Comparison of ENCODE assay signal across 1 cellular context in the genomic region with DNA sequence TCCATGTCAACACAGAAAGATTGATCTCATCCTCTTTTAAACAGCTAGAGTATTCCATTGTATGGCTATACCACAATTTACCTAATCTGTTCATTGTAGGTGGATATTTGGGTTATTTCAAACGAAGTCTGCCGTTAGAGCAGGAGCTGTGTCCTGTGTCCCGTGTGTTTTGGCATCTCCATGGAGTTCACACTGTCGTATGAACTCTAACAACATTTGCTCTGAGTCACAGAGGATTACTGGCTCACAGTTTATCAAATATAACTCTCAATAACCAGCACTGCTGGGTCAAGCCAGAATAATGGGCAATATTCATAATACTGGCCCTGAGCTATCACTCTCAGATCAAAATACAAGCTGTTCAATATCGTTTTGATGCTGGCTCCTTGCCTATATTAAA.
TF ChIP-seq lines count a peak whose summit lies in the region.

No MANE protein-coding gene starts in this region.

TF ChIP-seq in H1, 55 proteins besides CTCF, POLR2A, EP300 and RAD21:
- TF ChIP-seq NANOG (IDR thresholded peaks at IDR 0.05; ENCODE audit: insufficient read depth, low read depth, low read length, poor library complexity, severe bottlenecking) (no peak), TAF7 (optimal IDR thresholded peaks at IDR 0.05; ENCODE audit: borderline replicate concordance, low read depth, low read length) (no peak), SP1 (IDR thresholded peaks at IDR 0.05; ENCODE audit: low read depth, low read length) (no peak), SP2 (IDR thresholded peaks at IDR 0.05; ENCODE audit: low read length) (no peak), RFX5 (IDR thresholded peaks at IDR 0.05; ENCODE audit: borderline replicate concordance, low read depth, low read length) (no peak)
